ENCODE assay signal across 8 cellular contexts in genomic region chr5:159210306-159210722, GRCh38. TPM values are rescaled to one million over a fixed set of nuclear protein-coding genes. Genes with fewer than 3 reads are reported as not detected.
DNase-seq lines count a peak whose midpoint lies in the region; ATAC-seq and TF ChIP-seq lines count a peak whose summit lies in the region.

No MANE protein-coding gene starts in this region.

- DNase-seq in GM06990 (ENCODE audit: extremely low read depth, insufficient read length) (no peak), MV-4-11 (lab: John Stamatoyannopoulos, UW) (peak; percentile 65), MCF 10A (ENCODE audit: unreplicated experiment) (peak; percentile 96), NCI-H524 treated with DMSO at 0.1 percent for 48 hours (lab: John Stamatoyannopoulos, UW) (no peak)

- CTCF ChIA-PET in MCF 10A (lab: Yijun Ruan, JAX), result interaction anchor here (0.7 to 1.8 kb wide), 2 partner anchors 26 to 53 kb away, joined by 3 to 8 read pairs; no protein-coding TSS in a partner anchor

- H3K9me3 Mint-ChIP-seq in MCF 10A (ENCODE audit: unreplicated experiment) (no peaks in the 10 kb centered on the region), nephron (no peaks in the 10 kb centered on the region)

- H3K4me3 Mint-ChIP-seq in MCF 10A (ENCODE audit: unreplicated experiment) (peak overlapping the region; percentile 97), nephron (peak overlapping the region; percentile 93 to 97 (median 95))

- POLR2A ChIA-PET in MCF 10A (lab: Yijun Ruan, JAX), result interaction anchor here (0.8 to 11.7 kb wide), 16 partner anchors 9 to 799 kb away, joined by 3 to 234 read pairs (median 9); partner anchors contain the start of gene UBLCP1

- TF ChIP-seq CTCF in GM06990 (IDR thresholded peaks at IDR 0.05; ENCODE audit: insufficient read depth, low read length, poor library complexity, severe bottlenecking) (no peak), MCF 10A (IDR thresholded peaks at IDR 0.05; ENCODE audit: unreplicated experiment) (no peak), nephron (IDR thresholded peaks at IDR 0.05; ENCODE audit: unreplicated experiment in 3 of 3) (no peak)

- no TSS peak for BruUV-seq in MCF 10A (replicated peaks; lab: Mats Ljungman, UMichigan)

- ATAC-seq in GM19324 (IDR thresholded peaks at IDR 0.05; ENCODE audit: low FRiP score, unreplicated experiment) (no peak), HG03378 (IDR thresholded peaks at IDR 0.05; ENCODE audit: unreplicated experiment) (no peak), HG02973 (IDR thresholded peaks at IDR 0.05; ENCODE audit: unreplicated experiment) (no peak)

- H3K36me3 Mint-ChIP-seq in MCF 10A (ENCODE audit: insufficient read depth, unreplicated experiment) (peaks cover 44% of the 10 kb centered on the region), nephron (ENCODE audit: low read depth) (no peaks in the 10 kb centered on the region)

- peak overlapping the region; percentile 74 for H3K4me3 ChIP-seq in GM06990 (replicated peaks; ENCODE audit: low read depth, low read length)

- H3K36me3 ChIP-seq in GM06990 (ENCODE audit: control insufficient read depth, insufficient read depth, low read length), result no peaks in the 10 kb centered on the region

- intact Hi-C loops in MCF 10A (cut with micrococcal nuclease), result loop anchor here (1.0 kb wide), 4 partner anchors 8 to 106 kb away; partner anchors contain the start of gene UBLCP1

- H3K27ac Mint-ChIP-seq in MCF 10A (ENCODE audit: low read depth, unreplicated experiment) (peak overlapping the region; percentile 99), nephron (peak overlapping the region; percentile 83 to 96 (median 96))

- no peaks in the 10 kb centered on the region for H3K27me3 ChIP-seq in GM06990 (replicated peaks; ENCODE audit: control insufficient read depth, insufficient read depth, low read length)

- H3K27me3 Mint-ChIP-seq in MCF 10A (ENCODE audit: insufficient read depth, unreplicated experiment) (no peaks in the 10 kb centered on the region), nephron (ENCODE audit: low read depth) (no peaks in the 10 kb centered on the region)

- peaks cover 45% of the 10 kb centered on the region for H3K4me1 Mint-ChIP-seq in MCF 10A (ENCODE audit: insufficient read depth, unreplicated experiment)
- peaks cover 34% of the 10 kb centered on the region for H3K4me1 Mint-ChIP-seq in nephron

RNA-seq across cellular contexts. Expression of gene RNF145, which starts 1.0 kb away (rescaled TPM):
- 122 and 157 TPM in 2 replicates for total RNA-seq in MCF 10A (2022)

RNA-seq across cellular contexts. Expression of gene UBLCP1, which starts 52.8 kb away (rescaled TPM):
- total RNA-seq in MCF 10A (2022), result 74.4 and 89.6 TPM in 2 replicates

Comparison
In these comparisons a context has a peak if more than half of its experiments do, and no peak if none do; other contexts are left out.
1. DNase-seq: peak in MV-4-11 (single experiment) and MCF 10A (single experiment); none in GM06990 (single experiment) and NCI-H524 treated with DMSO at 0.1 percent for 48 hours (single experiment).